In the genomic region with DNA sequence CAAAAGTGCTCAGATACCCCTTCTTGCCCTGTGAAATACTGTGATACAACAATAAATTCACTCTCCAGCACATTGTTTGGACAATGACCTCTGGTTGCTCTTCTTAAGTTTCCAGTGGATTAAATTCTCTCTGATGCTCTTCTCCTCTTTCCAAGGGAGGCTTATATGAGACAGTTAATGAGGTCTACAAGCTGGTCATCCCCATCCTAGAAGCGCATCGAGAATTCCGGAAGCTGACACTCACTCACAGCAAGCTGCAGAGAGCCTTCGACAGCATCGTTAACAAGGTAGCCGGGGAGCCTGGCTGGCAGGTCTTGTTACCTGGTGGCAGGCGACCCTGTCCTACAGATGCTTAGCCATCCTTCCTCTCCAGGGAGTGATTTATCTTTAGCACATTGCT, we compare ENCODE assay signal across 18 cellular contexts.
"Had no signal": no experiment of that assay in that cellular context is flagged by ENCODE, and none has a peak within 500 bp of the region (broad histone marks: within the 10 kb centered on the region; RNA-seq: fewer than 3 reads in every experiment).

No MANE protein-coding gene starts in this region.

- H3K9me3 Mint-ChIP-seq: stimulated activated naive CD8-positive, alpha-beta T cell treated with anti-CD3 and anti-CD28 coated beads, Interleukin-15, Interleukin-2, amounts not matched to agents 100 ng/mL and 50 ng/mL, for 24 hours had no signal

- H3K36me3 ChIP-seq: colonic mucosa, right atrium auricular region had no signal

- H3K27ac Mint-ChIP-seq: progenitor cell of endocrine pancreas; stimulated activated naive CD8-positive, alpha-beta T cell treated with anti-CD3 and anti-CD28 coated beads, Interleukin-15, Interleukin-2, amounts not matched to agents 100 ng/mL and 50 ng/mL, for 24 hours had no signal

- H3K9me3 ChIP-seq: colonic mucosa, esophagus muscularis mucosa, right atrium auricular region, suprapubic skin had no signal

- H3K4me3 ChIP-seq: colonic mucosa, esophagus muscularis mucosa, right atrium auricular region, skin epidermis, suprapubic skin had no signal

- H3K27ac ChIP-seq: colonic mucosa, esophagus muscularis mucosa, right atrium auricular region, skin epidermis, suprapubic skin had no signal

- H3K4me1 ChIP-seq: colonic mucosa had no signal

- H3K27me3 ChIP-seq: colonic mucosa, esophagus muscularis mucosa, right atrium auricular region, suprapubic skin had no signal

- ATAC-seq: activated CD4-positive, CD25-positive, alpha-beta regulatory T cell treated with anti-CD3 and anti-CD28 coated beads, Interleukin-2, amount 50 U/mL, for 24 hours had no signal

- H3K4me3 Mint-ChIP-seq: stimulated activated naive CD8-positive, alpha-beta T cell treated with anti-CD3 and anti-CD28 coated beads, Interleukin-15, Interleukin-2, amounts not matched to agents 100 ng/mL and 50 ng/mL, for 24 hours had no signal

- H3K27me3 Mint-ChIP-seq: progenitor cell of endocrine pancreas; stimulated activated naive CD8-positive, alpha-beta T cell treated with anti-CD3 and anti-CD28 coated beads, Interleukin-15, Interleukin-2, amounts not matched to agents 100 ng/mL and 50 ng/mL, for 24 hours had no signal

- DNase-seq: activated CD4-positive, alpha-beta T cell treated with anti-CD3 and anti-CD28 coated beads, Interleukin-2, amount 50 U/mL, for 4 hours; activated gamma-delta T cell treated with Interleukin-2 at 50 U/mL for 16 hours; activated T-cell treated with anti-CD3 and anti-CD28 coated beads, Interleukin-2, amount 50 U/mL, for 48 hours; caudate nucleus; colonic mucosa; hippocampal formation; mesenchymal stem cell; stimulated activated CD4-positive, alpha-beta T cell treated with anti-CD3 and anti-CD28 coated beads, Interleukin-15, amount 100 ng/mL, for 24 hours; stimulated activated CD4-positive, alpha-beta T cell treated with anti-CD3 and anti-CD28 coated beads, Interleukin-4, amount 100 ng/mL, for 24 hours; T1000; trophoblast cell had no signal
